In the genomic region with DNA sequence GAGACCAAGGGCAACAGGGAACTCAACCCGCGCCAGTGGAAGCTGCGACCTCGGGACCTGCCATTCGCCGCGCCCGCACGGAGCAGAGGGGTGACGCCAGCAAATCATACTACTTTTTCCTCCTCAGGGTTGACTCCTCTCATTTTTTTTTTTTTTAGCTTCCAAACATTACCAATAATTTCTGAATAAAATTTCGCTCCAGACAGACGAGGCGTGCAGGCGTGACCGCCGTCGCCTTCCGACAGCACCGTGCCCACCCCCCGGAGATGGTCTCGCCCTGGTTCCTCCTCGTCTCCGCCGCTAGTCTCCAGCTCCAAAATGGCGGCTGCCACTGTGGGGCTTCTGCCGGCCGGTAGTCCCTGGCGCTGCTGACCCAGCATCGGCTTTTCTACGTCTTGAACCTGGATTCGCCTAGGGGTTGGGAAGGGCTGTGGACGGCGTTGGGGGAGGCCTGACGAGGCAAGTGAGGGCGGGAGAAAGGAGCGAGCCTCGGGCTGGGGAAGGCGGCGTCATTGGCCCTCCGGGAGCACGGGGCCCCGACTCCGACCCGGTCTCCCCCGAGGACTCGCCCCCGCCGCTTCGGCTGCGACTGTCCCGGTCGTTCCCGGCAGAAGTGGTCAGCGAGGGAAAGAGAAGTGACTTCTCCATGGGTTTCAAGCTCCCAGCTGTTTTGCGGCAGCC, we compare ENCODE assay signal across 8 cellular contexts. TPM values are rescaled to one million over a fixed set of nuclear protein-coding genes. Genes with fewer than 3 reads are reported as not detected.
DNase-seq lines count a peak whose midpoint lies in the region; ATAC-seq and TF ChIP-seq lines count a peak whose summit lies in the region.

A gene (plus strand): TSS at position 300 of the 681 bp plus-strand sequence. CDS start 9,016 bp downstream, outside the sequence.
A gene (minus strand): TSS at position 37 of the 681 bp plus-strand sequence. CDS start 4,069 bp downstream, outside the sequence.

- no peak for TF ChIP-seq CTCF in colonic mucosa (IDR thresholded peaks at IDR 0.05)

- no peaks in the 10 kb centered on the region for H3K27me3 ChIP-seq in colonic mucosa

- peak; percentile 92 for DNase-seq in Ammon's horn (ENCODE audit: low spot score)
- DNase-seq in NCI-H510A treated with DMSO at 0.1 percent for 48 hours (lab: John Stamatoyannopoulos, UW) = peak; percentile 58
- DNase-seq in activated CD4-positive, alpha-beta T cell treated with anti-CD3 and anti-CD28 coated beads, Interleukin-2, amount 10 ng/mL, durations not matched to agents 24 days and 14 days = peak; percentile 96
- DNase-seq in colonic mucosa = peak; percentile 91
- DNase-seq in left kidney (ENCODE audit: low read depth, low spot score) = peak; percentile 93
- peak; percentile 78 for DNase-seq in stimulated activated CD4-positive, alpha-beta T cell treated with anti-CD3 and anti-CD28 coated beads, Interleukin-2, amount 100 ng/mL, for 4 hours (ENCODE audit: low read depth)

- peak within 1 kb of the TSS; percentile 100 for H3K27ac Mint-ChIP-seq in activated CD4-positive, alpha-beta T cell treated with anti-CD3 and anti-CD28 coated beads, Interleukin-2, amount 10 ng/mL, durations not matched to agents 24 days and 14 days

- intact Hi-C loops in activated CD4-positive, alpha-beta T cell treated with anti-CD3 and anti-CD28 coated beads, Interleukin-2, amount 10 ng/mL, durations not matched to agents 24 days and 14 days (cut with micrococcal nuclease) = loop anchor here (1.0 to 10.0 kb wide), 6 partner anchors 16 to 611 kb away; a partner anchor contains a TSS
- intact Hi-C loops in colonic mucosa (cut with DNase I) = loop anchor here (10.0 kb wide), 1 partner anchor 563 kb away; no protein-coding TSS in a partner anchor

- peaks cover 31% of the 10 kb centered on the region for H3K4me1 Mint-ChIP-seq in activated CD4-positive, alpha-beta T cell treated with anti-CD3 and anti-CD28 coated beads, Interleukin-2, amount 10 ng/mL, durations not matched to agents 24 days and 14 days

- H3K36me3 Mint-ChIP-seq in activated CD4-positive, alpha-beta T cell treated with anti-CD3 and anti-CD28 coated beads, Interleukin-2, amount 10 ng/mL, durations not matched to agents 24 days and 14 days (ENCODE audit: low read depth) = peaks cover 45% of the 10 kb centered on the region

- ATAC-seq in GM19035 (IDR thresholded peaks at IDR 0.05; ENCODE audit: unreplicated experiment) = peak; percentile 86
- ATAC-seq in HG03342 (IDR thresholded peaks at IDR 0.05; ENCODE audit: unreplicated experiment) = peak; percentile 82

- no peaks in the 10 kb centered on the region for H3K9me3 ChIP-seq in colonic mucosa

- no peaks in the 10 kb centered on the region for H3K27me3 Mint-ChIP-seq in activated CD4-positive, alpha-beta T cell treated with anti-CD3 and anti-CD28 coated beads, Interleukin-2, amount 10 ng/mL, durations not matched to agents 24 days and 14 days

- no peaks in the 10 kb centered on the region for H3K9me3 Mint-ChIP-seq in activated CD4-positive, alpha-beta T cell treated with anti-CD3 and anti-CD28 coated beads, Interleukin-2, amount 10 ng/mL, durations not matched to agents 24 days and 14 days

- H3K36me3 ChIP-seq in colonic mucosa = no peaks in the 10 kb centered on the region

- peak within 1 kb of the TSS; percentile 95 to 96 for H3K9ac ChIP-seq in colonic mucosa (ENCODE audit: low read depth in 2 of 2, low read length in 2 of 2)

- H3K4me1 ChIP-seq in colonic mucosa = no peaks in the 10 kb centered on the region

- H3K4me3 ChIP-seq in colonic mucosa = peak within 1 kb of the TSS; percentile 94

- peak within 1 kb of the TSS; percentile 98 for H3K4me3 Mint-ChIP-seq in activated CD4-positive, alpha-beta T cell treated with anti-CD3 and anti-CD28 coated beads, Interleukin-2, amount 10 ng/mL, durations not matched to agents 24 days and 14 days

- H3K27ac ChIP-seq in colonic mucosa = peak within 1 kb of the TSS; percentile 81

RNA-seq across cellular contexts. Expression of the first gene that starts in this region (rescaled TPM):
- 111 and 120 TPM in 2 replicates for total RNA-seq in activated CD4-positive, alpha-beta T cell treated with anti-CD3 and anti-CD28 coated beads, Interleukin-2, amount 10 ng/mL, durations not matched to agents 24 days and 14 days
- 10 to 100 TPM; 59.8 to 64.6 TPM for total RNA-seq in colonic mucosa

RNA-seq across cellular contexts. Expression of the second gene that starts in this region (rescaled TPM):
- total RNA-seq in activated CD4-positive, alpha-beta T cell treated with anti-CD3 and anti-CD28 coated beads, Interleukin-2, amount 10 ng/mL, durations not matched to agents 24 days and 14 days = 76.1 and 77.9 TPM in 2 replicates
- total RNA-seq in colonic mucosa = 100 to 1,000 TPM; 167 to 185 TPM

Comparison
In these comparisons a context has a peak if more than half of its experiments do, and no peak if none do; other contexts are left out.
1. Peak in every context shown above with its lines: DNase-seq, ATAC-seq, H3K4me3 ChIP-seq and H3K27ac ChIP-seq.